Comparison of ENCODE assay signal across 1 cellular context in genomic region chr10:72014197-72014596, GRCh38.
TF ChIP-seq lines count a peak whose summit lies in the region.

No MANE protein-coding gene starts in this region.

TF ChIP-seq in GM23338, 12 proteins besides CTCF, POLR2A, EP300 and RAD21:
- no peak for TF ChIP-seq ZNF114 (CRISPR knock-in tag; IDR thresholded peaks at IDR 0.05)
- no peak for TF ChIP-seq CREB1 (CRISPR knock-in tag; IDR thresholded peaks at IDR 0.05; ENCODE audit: low read depth)
- no peak for TF ChIP-seq ZNF331 (CRISPR knock-in tag; IDR thresholded peaks at IDR 0.05; ENCODE audit: low read depth)
- no peak for TF ChIP-seq NANOG (IDR thresholded peaks at IDR 0.05; ENCODE audit: borderline replicate concordance)
- no peak for TF ChIP-seq EZH2 (IDR thresholded peaks at IDR 0.05; ENCODE audit: low read depth, unreplicated experiment)
- no peak for TF ChIP-seq JUNB (IDR thresholded peaks at IDR 0.05; ENCODE audit: unreplicated experiment)
- no peak for TF ChIP-seq ZNF462 (CRISPR knock-in tag; IDR thresholded peaks at IDR 0.05)
- no peak for TF ChIP-seq REST (IDR thresholded peaks at IDR 0.05; ENCODE audit: unreplicated experiment)
- no peak for TF ChIP-seq POLR2AphosphoS5 (IDR thresholded peaks at IDR 0.05; ENCODE audit: low read depth)
- TF ChIP-seq EZH2phosphoT487 (IDR thresholded peaks at IDR 0.05; ENCODE audit: unreplicated experiment): no peak
- no peak for TF ChIP-seq ETS1 (IDR thresholded peaks at IDR 0.05)
- no peak for TF ChIP-seq STAT1 (IDR thresholded peaks at IDR 0.05; ENCODE audit: unreplicated experiment)
